Comparison of ENCODE assay signal across 8 cellular contexts in the genomic region with DNA sequence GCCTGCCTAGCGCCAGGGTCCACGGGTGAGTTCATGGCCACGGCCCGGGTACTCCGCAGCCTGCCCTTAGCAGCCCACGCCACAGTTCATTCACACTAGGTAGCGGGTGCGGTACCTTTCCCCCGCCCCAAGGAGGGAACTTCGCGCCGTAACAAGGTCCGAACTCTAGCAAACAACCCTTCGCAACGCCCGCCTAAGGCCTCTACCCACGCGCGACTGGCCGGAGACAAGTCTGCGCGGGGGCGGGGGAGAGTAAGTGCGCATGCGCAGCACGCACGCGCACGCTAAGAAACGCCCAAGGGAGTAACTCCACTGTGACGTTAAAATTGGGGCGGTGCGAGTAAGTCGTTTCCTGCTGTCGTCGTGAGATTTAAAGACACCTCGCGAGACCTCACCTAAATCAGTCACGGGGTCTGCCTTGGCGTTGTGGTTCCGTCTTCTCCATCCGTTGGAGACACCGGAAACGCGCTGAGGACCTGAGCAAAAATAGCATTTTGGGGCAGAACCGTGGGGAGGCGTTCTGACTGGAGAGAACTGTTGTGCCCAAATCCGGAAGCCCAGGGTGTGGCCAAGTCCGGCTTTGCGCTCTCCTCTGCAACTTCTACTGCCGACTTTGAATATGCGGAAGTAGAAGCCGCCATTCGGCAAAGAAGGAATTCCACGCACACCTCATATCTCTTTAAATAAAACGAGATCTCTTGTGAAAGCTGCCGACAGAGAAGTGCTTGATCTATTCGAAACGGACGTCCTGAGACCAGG. TPM values are rescaled to one million over a fixed set of nuclear protein-coding genes. Genes with fewer than 3 reads are reported as not detected.
DNase-seq lines count a peak whose midpoint lies in the region; ATAC-seq and TF ChIP-seq lines count a peak whose summit lies in the region.

A gene with protein sequence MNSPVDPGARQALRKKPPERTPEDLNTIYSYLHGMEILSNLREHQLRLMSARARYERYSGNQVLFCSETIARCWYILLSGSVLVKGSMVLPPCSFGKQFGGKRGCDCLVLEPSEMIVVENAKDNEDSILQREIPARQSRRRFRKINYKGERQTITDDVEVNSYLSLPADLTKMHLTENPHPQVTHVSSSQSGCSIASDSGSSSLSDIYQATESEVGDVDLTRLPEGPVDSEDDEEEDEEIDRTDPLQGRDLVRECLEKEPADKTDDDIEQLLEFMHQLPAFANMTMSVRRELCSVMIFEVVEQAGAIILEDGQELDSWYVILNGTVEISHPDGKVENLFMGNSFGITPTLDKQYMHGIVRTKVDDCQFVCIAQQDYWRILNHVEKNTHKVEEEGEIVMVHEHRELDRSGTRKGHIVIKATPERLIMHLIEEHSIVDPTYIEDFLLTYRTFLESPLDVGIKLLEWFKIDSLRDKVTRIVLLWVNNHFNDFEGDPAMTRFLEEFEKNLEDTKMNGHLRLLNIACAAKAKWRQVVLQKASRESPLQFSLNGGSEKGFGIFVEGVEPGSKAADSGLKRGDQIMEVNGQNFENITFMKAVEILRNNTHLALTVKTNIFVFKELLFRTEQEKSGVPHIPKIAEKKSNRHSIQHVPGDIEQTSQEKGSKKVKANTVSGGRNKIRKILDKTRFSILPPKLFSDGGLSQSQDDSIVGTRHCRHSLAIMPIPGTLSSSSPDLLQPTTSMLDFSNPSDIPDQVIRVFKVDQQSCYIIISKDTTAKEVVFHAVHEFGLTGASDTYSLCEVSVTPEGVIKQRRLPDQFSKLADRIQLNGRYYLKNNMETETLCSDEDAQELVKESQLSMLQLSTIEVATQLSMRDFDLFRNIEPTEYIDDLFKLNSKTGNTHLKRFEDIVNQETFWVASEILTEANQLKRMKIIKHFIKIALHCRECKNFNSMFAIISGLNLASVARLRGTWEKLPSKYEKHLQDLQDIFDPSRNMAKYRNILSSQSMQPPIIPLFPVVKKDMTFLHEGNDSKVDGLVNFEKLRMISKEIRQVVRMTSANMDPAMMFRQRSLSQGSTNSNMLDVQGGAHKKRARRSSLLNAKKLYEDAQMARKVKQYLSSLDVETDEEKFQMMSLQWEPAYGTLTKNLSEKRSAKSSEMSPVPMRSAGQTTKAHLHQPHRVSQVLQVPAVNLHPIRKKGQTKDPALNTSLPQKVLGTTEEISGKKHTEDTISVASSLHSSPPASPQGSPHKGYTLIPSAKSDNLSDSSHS (N-terminal part only) (minus strand): TSS at position 234 of the 759 bp plus-strand sequence. CDS start 199 bp downstream, at position 35.

- no peaks in the 10 kb centered on the region for H3K9me3 Mint-ChIP-seq in activated T-helper 17 cell treated with anti-CD3 and anti-CD28 coated beads, Interleukin-2, amount 50 U/mL, for 72 hours
- H3K9me3 Mint-ChIP-seq in naive thymus-derived CD4-positive, alpha-beta T cell, result peaks cover 0 to 7% (median 0%) of the 10 kb centered on the region in 11 donors
- no peaks in the 10 kb centered on the region for H3K9me3 Mint-ChIP-seq in stimulated activated naive B cell treated with anti-CD40 and anti-IgM and Interleukin-4, amounts not matched to agents 10 μg/mL and 1 μg/mL and 100 μg/mL, for 72 hours

- peak within 1 kb of the TSS; percentile 100 for H3K4me2 ChIP-seq in fibroblast of lung (ENCODE audit: extremely low read depth, insufficient read depth, low read length)

- no peak within 1 kb of the TSS for H3K4me3 Mint-ChIP-seq in activated T-helper 17 cell treated with anti-CD3 and anti-CD28 coated beads, Interleukin-2, amount 50 U/mL, for 72 hours
- peak within 1 kb of the TSS in 5 of 10 donors; percentile 95 to 99 (median 97) for H3K4me3 Mint-ChIP-seq in naive thymus-derived CD4-positive, alpha-beta T cell
- peak within 1 kb of the TSS; percentile 92 to 97 for H3K4me3 Mint-ChIP-seq in stimulated activated naive B cell treated with anti-CD40 and anti-IgM and Interleukin-4, amounts not matched to agents 10 μg/mL and 1 μg/mL and 100 μg/mL, for 72 hours

- H3K4me1 ChIP-seq in fibroblast of lung (ENCODE audit: control insufficient read depth, extremely low read depth, insufficient read depth, low read length), result peaks cover 10% of the 10 kb centered on the region
- peaks cover 43 to 49% of the 10 kb centered on the region in 2 donors for H3K4me1 ChIP-seq in naive thymus-derived CD4-positive, alpha-beta T cell (ENCODE audit: control insufficient read depth in 2 of 2, insufficient read depth in 2 of 2, low read length in 2 of 2)

- peak; percentile 88 for ATAC-seq in activated T-helper 17 cell treated with anti-CD3 and anti-CD28 coated beads, Interleukin-2, amount 50 U/mL, for 72 hours (replicated peaks)
- ATAC-seq in naive thymus-derived CD4-positive, alpha-beta T cell, result peak; percentile 91
- peak; percentile 90 to 92 for ATAC-seq in stimulated activated naive B cell treated with anti-CD40 and anti-IgM and Interleukin-4, amounts not matched to agents 10 μg/mL and 1 μg/mL and 100 μg/mL, for 72 hours (replicated peaks)

- H3K27me3 ChIP-seq in fibroblast of lung (ENCODE audit: control insufficient read depth, insufficient read depth, low read length), result no peaks in the 10 kb centered on the region
- H3K27me3 ChIP-seq in naive thymus-derived CD4-positive, alpha-beta T cell (ENCODE audit: control insufficient read depth in 2 of 2, insufficient read depth in 2 of 2, low read length in 2 of 2), result no peaks in the 10 kb centered on the region

- no peaks in the 10 kb centered on the region for H3K27me3 Mint-ChIP-seq in activated T-helper 17 cell treated with anti-CD3 and anti-CD28 coated beads, Interleukin-2, amount 50 U/mL, for 72 hours
- H3K27me3 Mint-ChIP-seq in naive thymus-derived CD4-positive, alpha-beta T cell, result peaks cover 0 to 3% (median 0%) of the 10 kb centered on the region in 5 donors
- no peaks in the 10 kb centered on the region for H3K27me3 Mint-ChIP-seq in stimulated activated naive B cell treated with anti-CD40 and anti-IgM and Interleukin-4, amounts not matched to agents 10 μg/mL and 1 μg/mL and 100 μg/mL, for 72 hours

- POLR2A ChIA-PET in RWPE1 (lab: Yijun Ruan, JAX; ENCODE audit: low non-redundant PET), result interaction anchor here (1.0 to 1.1 kb wide), 2 partner anchors 10 to 373 kb away, joined by 3 to 6 read pairs; no protein-coding TSS in a partner anchor
- POLR2A ChIA-PET in naive thymus-derived CD4-positive, alpha-beta T cell (lab: Charles Lee), result interaction anchor here (0.8 to 1.5 kb wide), 16 partner anchors 9 to 374 kb away, joined by 3 to 18 read pairs (median 4); a partner anchor contains a TSS

- no peaks in the 10 kb centered on the region for H4K20me1 ChIP-seq in fibroblast of lung (ENCODE audit: control insufficient read depth, extremely low read depth, insufficient read depth, low read length)

- intact Hi-C loops in naive thymus-derived CD4-positive, alpha-beta T cell (cut with micrococcal nuclease), result loop anchor here (1.0 to 10.0 kb wide), 28 partner anchors 26 to 1417 kb away; a partner anchor contains a TSS

- peak within 1 kb of the TSS; percentile 89 for H3K9ac ChIP-seq in fibroblast of lung (ENCODE audit: insufficient read depth, low read length)

- H3K4me3 ChIP-seq in LNCaP clone FGC (ENCODE audit: low read depth, low read length) (peak within 1 kb of the TSS; percentile 74), fibroblast of lung (replicated peaks in 1 of 4; ENCODE audit: control extremely low read depth in 1 of 4, insufficient read depth in 1 of 4, low read depth in 3 of 4, low read length in 4 of 4) (peak within 1 kb of the TSS; percentile 62 to 94 (median 88))
- H3K4me3 ChIP-seq in naive thymus-derived CD4-positive, alpha-beta T cell (ENCODE audit: low read length), result peak within 1 kb of the TSS; percentile 95

- H3K36me3 Mint-ChIP-seq in activated T-helper 17 cell treated with anti-CD3 and anti-CD28 coated beads, Interleukin-2, amount 50 U/mL, for 72 hours (ENCODE audit: low read depth), result peaks cover 17% of the 10 kb centered on the region
- peaks cover 0 to 3% (median 0%) of the 10 kb centered on the region in 5 donors for H3K36me3 Mint-ChIP-seq in naive thymus-derived CD4-positive, alpha-beta T cell
- H3K36me3 Mint-ChIP-seq in stimulated activated naive B cell treated with anti-CD40 and anti-IgM and Interleukin-4, amounts not matched to agents 10 μg/mL and 1 μg/mL and 100 μg/mL, for 72 hours, result peaks cover 0 to 4% of the 10 kb centered on the region in 2 donors

- TF ChIP-seq CTCF in LNCaP clone FGC (IDR thresholded peaks at IDR 0.05; ENCODE audit: control insufficient read depth, extremely low read depth, insufficient read depth) (no peak), RWPE1 (conservative IDR thresholded peaks at IDR 0.05; ENCODE audit: low read depth) (no peak), fibroblast of lung (conservative IDR thresholded peaks at IDR 0.05 in 1 of 2, IDR thresholded peaks at IDR 0.05 in 1 of 2; ENCODE audit: low read depth in 1 of 2, low read length in 2 of 2) (peak in 1 of 2 donors; percentile 12)

- peak within 1 kb of the TSS; percentile 96 for H3K27ac Mint-ChIP-seq in activated T-helper 17 cell treated with anti-CD3 and anti-CD28 coated beads, Interleukin-2, amount 50 U/mL, for 72 hours
- peak within 1 kb of the TSS; percentile 88 to 100 (median 99) for H3K27ac Mint-ChIP-seq in naive thymus-derived CD4-positive, alpha-beta T cell
- H3K27ac Mint-ChIP-seq in stimulated activated naive B cell treated with anti-CD40 and anti-IgM and Interleukin-4, amounts not matched to agents 10 μg/mL and 1 μg/mL and 100 μg/mL, for 72 hours, result peak within 1 kb of the TSS; percentile 97

- no peaks in the 10 kb centered on the region for H3K9me3 ChIP-seq in fibroblast of lung (ENCODE audit: control insufficient read depth, insufficient read depth, low read depth, low read length)
- H3K9me3 ChIP-seq in naive thymus-derived CD4-positive, alpha-beta T cell (ENCODE audit: control insufficient read depth in 2 of 3, low read length in 3 of 3), result no peaks in the 10 kb centered on the region

- CTCF ChIA-PET in RWPE1 (lab: Yijun Ruan, JAX), result no interaction called here
- CTCF ChIA-PET in naive thymus-derived CD4-positive, alpha-beta T cell (lab: Charles Lee), result interaction anchor here (0.6 to 1.4 kb wide), 4 partner anchors 15 to 45 kb away, joined by 3 to 7 read pairs (median 4); no protein-coding TSS in a partner anchor

- H3K27ac ChIP-seq in RWPE1 (peak within 1 kb of the TSS; percentile 99), fibroblast of lung (ENCODE audit: insufficient read depth, low read length) (peak within 1 kb of the TSS; percentile 96)
- peak within 1 kb of the TSS; percentile 98 for H3K27ac ChIP-seq in naive thymus-derived CD4-positive, alpha-beta T cell (ENCODE audit: low read depth, low read length)

- peaks cover 1% of the 10 kb centered on the region for H3K36me3 ChIP-seq in fibroblast of lung (ENCODE audit: control insufficient read depth, insufficient read depth, low read length)
- peaks cover 0 to 5% (median 0%) of the 10 kb centered on the region in 3 experiments for H3K36me3 ChIP-seq in naive thymus-derived CD4-positive, alpha-beta T cell (ENCODE audit: control insufficient read depth in 2 of 3, insufficient read depth in 3 of 3, low read length in 3 of 3)

- peak; percentile 100 for DNase-seq in EH (ENCODE audit: low read depth)
- peak; percentile 98 for DNase-seq in GOT3 (lab: John Stamatoyannopoulos, UW)
- DNase-seq in LNCaP clone FGC (ENCODE audit: low read depth), result peak; percentile 99
- peak; percentile 98 for DNase-seq in RWPE1 (ENCODE audit: low spot score)
- peak; percentile 100 for DNase-seq in fibroblast of lung (ENCODE audit: low read depth in 2 of 2)
- peak; percentile 84 to 99 (median 97) for DNase-seq in naive thymus-derived CD4-positive, alpha-beta T cell
- DNase-seq in stimulated activated naive B cell treated with anti-CD40 and anti-IgM and Interleukin-4, amounts not matched to agents 10 μg/mL and 1 μg/mL and 100 μg/mL, for 72 hours, result peak; percentile 99

- peak within 1 kb of the TSS; percentile 77 for H2AFZ ChIP-seq in fibroblast of lung (ENCODE audit: low read length)

- peaks cover 7% of the 10 kb centered on the region for H3K4me1 Mint-ChIP-seq in activated T-helper 17 cell treated with anti-CD3 and anti-CD28 coated beads, Interleukin-2, amount 50 U/mL, for 72 hours
- peaks cover 16 to 44% (median 31%) of the 10 kb centered on the region in 7 donors for H3K4me1 Mint-ChIP-seq in naive thymus-derived CD4-positive, alpha-beta T cell
- H3K4me1 Mint-ChIP-seq in stimulated activated naive B cell treated with anti-CD40 and anti-IgM and Interleukin-4, amounts not matched to agents 10 μg/mL and 1 μg/mL and 100 μg/mL, for 72 hours, result peaks cover 23 to 29% of the 10 kb centered on the region in 2 donors

- H3K79me2 ChIP-seq in fibroblast of lung (ENCODE audit: control insufficient read depth, insufficient read depth, low read length), result peaks cover 47% of the 10 kb centered on the region

RNA-seq across cellular contexts. Expression of the gene that starts here (rescaled TPM):
- 10 to 100 TPM; 50.6 to 57.6 TPM for total RNA-seq in activated T-helper 17 cell treated with anti-CD3 and anti-CD28 coated beads, Interleukin-2, amount 50 U/mL, for 72 hours
- 30.0 and 35.7 TPM in 2 replicates for total RNA-seq in fibroblast of lung
- polyA plus RNA-seq in fibroblast of lung, result 9.1 and 10.2 TPM in 2 replicates
- 4.7 and 4.8 TPM in 2 replicates for polyA plus RNA-seq in fibroblast of lung (2012)
- polyA minus RNA-seq in fibroblast of lung (ENCODE audit: low replicate concordance), result 4.6 and 9.9 TPM in 2 replicates
- 100 to 1,000 TPM in 3 of 5 experiments, 10 to 100 TPM in 2; 50.9 to 186 (median 114) TPM for total RNA-seq in naive thymus-derived CD4-positive, alpha-beta T cell
- 10 to 100 TPM; 36.7 to 49.6 TPM for polyA plus RNA-seq in naive thymus-derived CD4-positive, alpha-beta T cell

Comparison
In these comparisons a context has a peak if more than half of its experiments do, and no peak if none do; other contexts are left out.
1. Peak in every context shown above with its lines: DNase-seq, ATAC-seq, H3K4me3 ChIP-seq and H3K27ac ChIP-seq.